In the genomic region with DNA sequence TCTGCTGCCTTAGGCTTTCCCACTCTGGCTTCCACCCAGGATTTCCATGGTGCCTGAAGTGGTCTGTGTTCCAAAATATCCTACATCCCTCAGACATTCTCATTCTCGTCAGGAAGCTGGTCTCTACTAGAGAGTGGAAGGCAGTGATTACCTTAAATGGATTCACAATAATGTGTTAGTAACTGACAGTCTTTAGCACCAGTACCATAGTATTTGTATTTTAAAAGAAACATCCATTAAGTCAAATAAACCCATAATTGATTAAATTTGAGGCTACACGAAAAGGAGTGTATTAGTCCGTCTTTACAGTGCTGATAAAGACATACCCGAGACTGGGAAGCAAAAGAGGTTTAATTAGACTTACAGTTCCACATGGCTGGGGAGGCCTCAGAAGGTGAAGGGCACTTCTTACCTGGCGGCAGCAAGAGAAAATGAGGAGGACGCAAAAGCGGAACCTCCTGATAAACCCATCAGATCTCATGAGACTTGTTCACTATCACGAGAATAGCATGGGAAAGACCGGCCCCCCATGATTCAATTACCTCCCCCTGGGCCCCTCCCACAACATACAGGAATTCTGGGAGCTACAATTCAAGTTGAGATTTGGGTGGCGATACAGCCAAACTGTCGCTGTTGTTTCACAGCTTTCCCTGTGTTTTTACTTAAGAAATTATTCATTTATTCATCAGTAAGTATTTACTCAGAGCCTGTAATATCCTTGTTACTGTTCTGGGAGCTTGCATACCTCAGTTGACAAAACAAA, we compare ENCODE assay signal across 25 cellular contexts.
"Had no signal": no experiment of that assay in that cellular context is flagged by ENCODE, and none has a peak within 500 bp of the region (broad histone marks: within the 10 kb centered on the region; RNA-seq: fewer than 3 reads in every experiment).

No MANE protein-coding gene starts in this region.

- H2AFZ ChIP-seq: parathyroid adenoma had no signal

- H3K36me3 ChIP-seq: neural progenitor cell, ovary, right lobe of liver, sigmoid colon, stomach, thoracic aorta, thyroid gland, tibial nerve, upper lobe of left lung, uterus had no signal

- H3K4me3 ChIP-seq: neural progenitor cell, ovary, psoas muscle, right lobe of liver, sigmoid colon, stomach, thoracic aorta, thyroid gland, tibial nerve, upper lobe of left lung, uterus had no signal

- H3K9ac ChIP-seq: neural progenitor cell, parathyroid adenoma had no signal

- H3K79me2 ChIP-seq: parathyroid adenoma had no signal

- H3K27me3 ChIP-seq: neural progenitor cell, ovary, right lobe of liver, sigmoid colon, stomach, thyroid gland, tibial nerve, upper lobe of left lung, uterus had no signal

- H3K27ac ChIP-seq: neural progenitor cell, ovary, parathyroid adenoma, psoas muscle, right lobe of liver, sigmoid colon, stomach, thoracic aorta, thyroid gland, tibial nerve, upper lobe of left lung, uterus had no signal

- H3K4me2 ChIP-seq: neural progenitor cell had no signal

- DNase-seq: natural killer cell; occipital lobe; ovary; posterior cingulate gyrus; psoas muscle; right cardiac atrium; right lobe of liver; sigmoid colon; small intestine; stimulated activated CD4-positive, alpha-beta T cell treated with anti-CD3 and anti-CD28 coated beads, Interleukin-15, amount 100 ng/mL, for 24 hours; stimulated activated CD4-positive, alpha-beta T cell treated with anti-CD3 and anti-CD28 coated beads, Interleukin-2, amount 100 ng/mL, for 24 hours; stimulated activated CD4-positive, alpha-beta T cell treated with anti-CD3 and anti-CD28 coated beads, Interleukin-2, amount 100 ng/mL, for 48 hours; stimulated activated CD4-positive, alpha-beta T cell treated with anti-CD3 and anti-CD28 coated beads, Interleukin-4, amount 100 ng/mL, for 24 hours; stimulated activated naive B cell treated with anti-CD40 and anti-IgM and Interleukin-4, amounts not matched to agents 10 μg/mL and 1 μg/mL and 100 μg/mL, for 72 hours; stimulated activated naive CD4-positive, alpha-beta T cell treated with Interleukin-2 at 50 U/mL for 16 hours; stomach; thyroid gland; trophoblast cell; uterus had no signal

- FAIRE-seq: small intestine had no signal

- ATAC-seq: natural killer cell; psoas muscle; right cardiac atrium; right lobe of liver; stimulated activated effector memory CD8-positive, alpha-beta T cell treated with anti-CD3 and anti-CD28 coated beads, Interleukin-12 subunit alpha, Interleukin-12 subunit beta, amount 100 ng/mL, for 72 hours; stimulated activated naive B cell treated with anti-CD40 and anti-IgM and Interleukin-4, amounts not matched to agents 10 μg/mL and 1 μg/mL and 100 μg/mL, for 72 hours had no signal

- H3K4me1 ChIP-seq: parathyroid adenoma, right lobe of liver, stomach, thyroid gland, upper lobe of left lung, uterus had no signal

- H3K9me3 ChIP-seq: ovary, psoas muscle, right lobe of liver, sigmoid colon, stomach, thoracic aorta, thyroid gland, tibial nerve, upper lobe of left lung, uterus had no signal
